In genomic region chr10:131272897-131273451, GRCh38 we compare ENCODE assay signal across 1 cellular context.
TF ChIP-seq lines count a peak whose summit lies in the region.

No MANE protein-coding gene starts in this region.

TF ChIP-seq in H1, 55 proteins besides CTCF, POLR2A, EP300 and RAD21:
- TF ChIP-seq SP1 (IDR thresholded peaks at IDR 0.05; ENCODE audit: low read depth, low read length) (no peak), SUZ12 (IDR thresholded peaks at IDR 0.05; ENCODE audit: low read length) (no peak), SP4 (IDR thresholded peaks at IDR 0.05; ENCODE audit: low read length) (no peak), CTBP2 (IDR thresholded peaks at IDR 0.05; ENCODE audit: borderline replicate concordance, insufficient read depth, insufficient read length, low read length) (no peak), NANOG (IDR thresholded peaks at IDR 0.05; ENCODE audit: insufficient read depth, low read depth, low read length, poor library complexity, severe bottlenecking) (no peak), KDM4A (IDR thresholded peaks at IDR 0.05; ENCODE audit: low read depth, low read length, severe bottlenecking) (no peak)
